In the genomic region with DNA sequence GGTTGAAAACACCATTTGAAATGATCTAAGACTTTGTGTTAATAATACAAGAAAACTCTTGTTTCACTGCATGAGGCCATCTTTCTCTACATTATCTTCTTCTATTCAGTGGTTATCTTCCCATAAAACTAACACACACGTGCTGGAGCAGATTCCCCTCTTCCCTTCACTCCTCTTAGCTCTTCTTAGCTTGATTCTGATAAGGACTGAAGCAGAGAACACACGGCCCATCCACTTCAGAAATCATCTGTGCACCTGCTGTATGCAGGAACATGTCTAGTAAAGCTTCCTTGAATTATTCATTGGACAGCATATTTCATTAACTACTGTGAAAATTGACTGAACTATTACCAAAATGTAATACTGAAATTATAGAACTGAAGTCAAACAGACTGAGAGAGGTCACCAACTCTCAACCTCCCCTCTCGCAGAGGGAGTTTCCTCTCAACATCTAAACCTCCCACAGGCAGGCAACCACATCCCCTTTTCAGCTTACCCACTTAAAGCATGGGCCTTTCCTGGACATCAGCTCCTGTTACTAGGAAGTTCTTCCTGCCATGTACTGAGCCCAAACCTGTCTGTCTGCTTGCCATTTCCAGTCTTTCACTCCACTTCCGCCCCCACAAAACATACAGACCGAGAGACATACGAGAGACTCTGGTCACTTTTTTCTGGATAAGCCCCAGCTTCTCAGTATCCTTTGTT, we compare ENCODE assay signal across 1 cellular context.
TF ChIP-seq lines count a peak whose summit lies in the region.

No MANE protein-coding gene starts in this region.

TF ChIP-seq in IMR-90, 13 proteins besides CTCF, POLR2A, EP300 and RAD21 (continued from another document):
- TF ChIP-seq, protein P1, sequence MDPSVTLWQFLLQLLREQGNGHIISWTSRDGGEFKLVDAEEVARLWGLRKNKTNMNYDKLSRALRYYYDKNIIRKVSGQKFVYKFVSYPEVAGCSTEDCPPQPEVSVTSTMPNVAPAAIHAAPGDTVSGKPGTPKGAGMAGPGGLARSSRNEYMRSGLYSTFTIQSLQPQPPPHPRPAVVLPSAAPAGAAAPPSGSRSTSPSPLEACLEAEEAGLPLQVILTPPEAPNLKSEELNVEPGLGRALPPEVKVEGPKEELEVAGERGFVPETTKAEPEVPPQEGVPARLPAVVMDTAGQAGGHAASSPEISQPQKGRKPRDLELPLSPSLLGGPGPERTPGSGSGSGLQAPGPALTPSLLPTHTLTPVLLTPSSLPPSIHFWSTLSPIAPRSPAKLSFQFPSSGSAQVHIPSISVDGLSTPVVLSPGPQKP (IDR thresholded peaks at IDR 0.05; ENCODE audit: borderline replicate concordance, low read depth, low read length), result no peak
- TF ChIP-seq, protein P2, sequence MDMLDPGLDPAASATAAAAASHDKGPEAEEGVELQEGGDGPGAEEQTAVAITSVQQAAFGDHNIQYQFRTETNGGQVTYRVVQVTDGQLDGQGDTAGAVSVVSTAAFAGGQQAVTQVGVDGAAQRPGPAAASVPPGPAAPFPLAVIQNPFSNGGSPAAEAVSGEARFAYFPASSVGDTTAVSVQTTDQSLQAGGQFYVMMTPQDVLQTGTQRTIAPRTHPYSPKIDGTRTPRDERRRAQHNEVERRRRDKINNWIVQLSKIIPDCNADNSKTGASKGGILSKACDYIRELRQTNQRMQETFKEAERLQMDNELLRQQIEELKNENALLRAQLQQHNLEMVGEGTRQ (IDR thresholded peaks at IDR 0.05; ENCODE audit: low read depth, low read length), result no peak
- no peak for TF ChIP-seq CEBPB (IDR thresholded peaks at IDR 0.05; ENCODE audit: low read depth, low read length)
- TF ChIP-seq RFX5 (IDR thresholded peaks at IDR 0.05; ENCODE audit: low read depth, low read length), result no peak
- TF ChIP-seq MAFK (IDR thresholded peaks at IDR 0.05; ENCODE audit: low read depth, low read length), result no peak
- no peak for TF ChIP-seq MAZ (IDR thresholded peaks at IDR 0.05; ENCODE audit: borderline replicate concordance, low read depth, low read length)
- TF ChIP-seq SMC3 (IDR thresholded peaks at IDR 0.05; ENCODE audit: low read depth, low read length), result no peak
